8 cellular contexts compared by ENCODE assay signal in the genomic region with DNA sequence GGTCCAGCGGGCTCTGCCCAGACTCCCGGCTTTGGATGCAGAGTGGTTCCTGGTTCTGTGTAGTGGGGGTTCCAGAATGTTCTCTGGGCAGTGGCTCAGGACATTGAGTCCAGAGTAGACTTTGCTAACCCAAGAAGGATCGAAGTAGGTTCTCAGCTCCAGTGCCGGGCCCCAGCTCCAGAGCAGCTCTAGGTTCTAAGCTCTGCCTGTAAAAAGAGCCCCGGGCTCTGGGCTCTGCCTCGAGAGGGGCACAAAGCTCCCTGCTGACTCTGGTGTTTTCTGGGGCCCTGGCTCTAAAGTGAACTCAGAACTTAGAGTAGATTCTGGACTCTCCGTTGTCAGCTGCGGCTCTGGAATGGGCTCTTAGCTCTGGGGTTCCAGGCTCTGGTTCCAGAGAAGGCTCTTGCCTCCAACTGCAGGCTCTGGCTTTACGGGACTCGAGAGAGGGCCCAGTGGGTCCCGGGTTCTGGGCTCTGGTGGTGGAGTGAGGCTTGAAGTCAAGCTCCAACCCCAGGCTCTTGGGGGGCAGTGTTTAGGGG. TPM values are rescaled to one million over a fixed set of nuclear protein-coding genes. Genes with fewer than 3 reads are reported as not detected.
DNase-seq lines count a peak whose midpoint lies in the region; ATAC-seq and TF ChIP-seq lines count a peak whose summit lies in the region.

No MANE protein-coding gene starts in this region.

- peak overlapping the region; percentile 29 to 85 (median 77) for H3K4me3 Mint-ChIP-seq in naive B cell

- H3K9ac ChIP-seq in HUES6 (ENCODE audit: low read length): peak overlapping the region; percentile 57

- H3K4me3 ChIP-seq in ACC112 (ENCODE audit: low read depth, low read length): peak overlapping the region; percentile 73
- H3K4me3 ChIP-seq in HUES6 (ENCODE audit: low read depth, low read length): peak overlapping the region; percentile 74
- peak overlapping the region; percentile 63 for H3K4me3 ChIP-seq in choroid plexus epithelial cell (ENCODE audit: low read depth, low read length)

- H3K27me3 Mint-ChIP-seq in naive B cell: peaks cover 0 to 9% (median 0%) of the 10 kb centered on the region in 3 donors

- no peak overlapping the region for H3K27ac ChIP-seq in ACC112 (ENCODE audit: low read depth, low read length)
- no peak overlapping the region for H3K27ac ChIP-seq in HUES6 (ENCODE audit: low read depth, low read length)

- H3K79me2 ChIP-seq in ACC112 (ENCODE audit: control insufficient read depth, insufficient read depth, low read length, unreplicated experiment): no peaks in the 10 kb centered on the region

- DNase-seq in choroid plexus epithelial cell (ENCODE audit: low read depth): no peak
- DNase-seq in naive B cell: no peak
- DNase-seq in midbrain (lab: John Stamatoyannopoulos, UW): no peak
- DNase-seq in NOMO-1 treated with DMSO at 0.1 percent for 48 hours (lab: John Stamatoyannopoulos, UW; ENCODE audit: unreplicated experiment): no peak
- no peak for DNase-seq in pons (ENCODE audit: low spot score)
- DNase-seq in HuH-7 (ENCODE audit: low spot score): no peak

- H3K4me1 Mint-ChIP-seq in naive B cell: peaks cover 4 to 17% (median 12%) of the 10 kb centered on the region in 3 donors

- no peak overlapping the region for H2AFZ ChIP-seq in ACC112 (ENCODE audit: low read length, unreplicated experiment)

- H3K4me1 ChIP-seq in ACC112 (ENCODE audit: control insufficient read depth, insufficient read depth, low read length, unreplicated experiment) (peaks cover 13% of the 10 kb centered on the region), HUES6 (ENCODE audit: control insufficient read depth, insufficient read depth, low read length) (peaks cover 8% of the 10 kb centered on the region; the same call in 1 of the 2 replicates)

- no peak for ATAC-seq in naive B cell (ENCODE audit: low read depth in 2 of 2)

- H3K9me3 ChIP-seq in HUES6 (ENCODE audit: control insufficient read depth, insufficient read depth, low read depth, low read length): no peaks in the 10 kb centered on the region

- no peaks in the 10 kb centered on the region for H3K9me3 Mint-ChIP-seq in naive B cell

- H3K36me3 ChIP-seq in ACC112 (ENCODE audit: insufficient read depth, low read length): peaks cover 3% of the 10 kb centered on the region; the same call in 1 of the 2 replicates
- H3K36me3 ChIP-seq in HUES6 (ENCODE audit: control insufficient read depth, insufficient read depth, low read length): peaks cover 22% of the 10 kb centered on the region

- no peak for TF ChIP-seq CTCF in choroid plexus epithelial cell (conservative IDR thresholded peaks at IDR 0.05; ENCODE audit: low read depth, low read length)

- H3K36me3 Mint-ChIP-seq in naive B cell: no peaks in the 10 kb centered on the region

- peak overlapping the region; percentile 42 to 88 (median 76) for H3K27ac Mint-ChIP-seq in naive B cell

- no peaks in the 10 kb centered on the region for H3K27me3 ChIP-seq in ACC112 (ENCODE audit: insufficient read depth, low read length)
- H3K27me3 ChIP-seq in HUES6 (ENCODE audit: control insufficient read depth, insufficient read depth, low read length): no peaks in the 10 kb centered on the region

RNA-seq across cellular contexts. Expression of a gene that starts 0.4 kb away (rescaled TPM):
- polyA plus RNA-seq in naive B cell (ENCODE audit: low read depth in 6 of 6): not detected

RNA-seq across cellular contexts. Expression of a gene that starts 8.1 kb away (rescaled TPM):
- polyA plus RNA-seq in naive B cell (ENCODE audit: low read depth in 6 of 6): 1,000 to 10,000 TPM; 1,156 to 2,054 (median 1,907) TPM

RNA-seq across cellular contexts. Expression of a gene that starts 8.3 kb away (rescaled TPM):
- 10 to 100 TPM; 44.1 to 71.6 (median 58.0) TPM for polyA plus RNA-seq in naive B cell (ENCODE audit: low read depth in 6 of 6)
